ENCODE assay signal across 18 cellular contexts in the genomic region with DNA sequence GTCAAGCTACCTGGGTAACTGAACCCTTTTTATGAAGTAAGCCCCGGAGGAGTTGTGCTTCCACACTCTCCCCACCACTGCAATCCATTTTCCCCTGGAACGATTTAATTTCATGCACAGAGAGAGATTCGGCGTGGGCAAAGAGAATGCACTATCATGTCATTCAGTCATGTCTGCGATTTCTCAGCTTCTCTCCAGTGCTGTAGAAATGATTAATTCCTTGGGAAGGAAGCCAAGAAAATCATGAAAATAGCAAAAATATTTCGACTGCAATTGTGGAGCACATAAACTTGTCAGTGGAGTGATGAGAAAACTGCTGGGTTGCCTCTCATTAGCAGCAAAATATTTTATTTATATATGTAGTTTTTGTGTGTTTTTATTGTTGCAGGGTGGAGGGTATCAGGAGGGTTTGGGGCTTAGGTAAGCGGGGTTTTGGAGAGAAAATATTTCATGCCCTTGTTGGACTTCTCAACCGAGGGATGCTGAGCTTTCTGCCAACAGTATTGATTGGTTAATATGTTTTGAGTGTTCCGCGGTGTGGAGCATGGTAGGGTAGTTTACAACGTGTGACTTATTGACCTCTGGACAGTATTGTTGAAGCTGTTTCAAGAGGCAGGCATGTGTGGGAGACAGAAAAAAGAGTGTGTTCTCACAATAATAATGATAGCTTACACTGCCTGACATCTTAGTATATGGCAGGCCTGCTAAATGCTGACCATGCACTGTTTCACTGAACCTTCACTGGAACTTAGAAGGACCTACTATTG.
DNase-seq lines count a peak whose midpoint lies in the region; ATAC-seq and TF ChIP-seq lines count a peak whose summit lies in the region.
"Had no signal": no experiment of that assay in that cellular context is flagged by ENCODE, and none has a peak within 500 bp of the region (broad histone marks: within the 10 kb centered on the region; RNA-seq: fewer than 3 reads in every experiment).

No MANE protein-coding gene starts in this region.

- peaks cover 48% of the 10 kb centered on the region for H3K4me1 Mint-ChIP-seq in MCF 10A (ENCODE audit: insufficient read depth, unreplicated experiment)
- H3K4me1 Mint-ChIP-seq: CD4-positive, alpha-beta memory T cell had no signal

- POLR2A ChIA-PET in MCF 10A (lab: Yijun Ruan, JAX) = interaction anchor here (0.6 to 3.2 kb wide), 13 partner anchors 9 to 1434 kb away, joined by 3 to 9 read pairs (median 4); no protein-coding TSS in a partner anchor

- no peak overlapping the region for H3K4ac ChIP-seq in mesenchymal stem cell (ENCODE audit: low read depth in 1 of 2, low read length in 2 of 2)

- no peak for ATAC-seq in GM18873 (IDR thresholded peaks at IDR 0.05; ENCODE audit: low FRiP score, unreplicated experiment)
- ATAC-seq: activated CD4-positive, CD25-positive, alpha-beta regulatory T cell treated with anti-CD3 and anti-CD28 coated beads, Interleukin-2, amount 50 U/mL, for 24 hours had no signal

- H3K18ac ChIP-seq in mesenchymal stem cell (ENCODE audit: low read depth in 1 of 2, low read length in 2 of 2) = peak overlapping the region; percentile 2 to 57

- H3K14ac ChIP-seq in mesenchymal stem cell (ENCODE audit: low read length in 2 of 2) = peak overlapping the region in 1 of 2 experiments; percentile 45

- H3K4me3 Mint-ChIP-seq in MCF 10A (ENCODE audit: unreplicated experiment) = peak overlapping the region; percentile 22
- H3K4me3 Mint-ChIP-seq: CD4-positive, alpha-beta memory T cell; T-helper 1 cell treated with Interleukin-12 subunit alpha and Interleukin-12 subunit beta and Interleukin-4 antibody, amounts not matched to agents 30 μg/mL and 1 μg/mL, for 36 hours had no signal

- H4K20me1 ChIP-seq in mammary epithelial cell (ENCODE audit: insufficient read depth, low read length) = no peaks in the 10 kb centered on the region

- H3K9me3 ChIP-seq in mammary epithelial cell (replicated peaks; ENCODE audit: insufficient read depth, low read length) = peaks cover 8% of the 10 kb centered on the region
- peaks cover 3% of the 10 kb centered on the region for H3K9me3 ChIP-seq in mesenchymal stem cell (ENCODE audit: control insufficient read depth, low read length)
- H3K9me3 ChIP-seq in transverse colon = no peaks in the 10 kb centered on the region
- H3K9me3 ChIP-seq: ovary had no signal

- CTCF ChIA-PET in MCF 10A (lab: Yijun Ruan, JAX) = interaction anchor here (0.7 to 2.1 kb wide), 5 partner anchors 37 to 1666 kb away, joined by 3 to 6 read pairs (median 4); no protein-coding TSS in a partner anchor
- CTCF ChIA-PET in mammary epithelial cell (lab: Charles Lee; ENCODE audit: low non-redundant PET) = no interaction called here

- H3K9ac ChIP-seq in mammary epithelial cell (ENCODE audit: insufficient read depth, low read length) (no peak overlapping the region), mesenchymal stem cell (ENCODE audit: low read length) (no peak overlapping the region)

- BruUV-seq in MCF 10A (replicated peaks; lab: Mats Ljungman, UMichigan) = no TSS peak
- BruUV-seq in mammary epithelial cell (replicated peaks; lab: Mats Ljungman, UMichigan) = no TSS peak

- DNase-seq in MCF 10A (ENCODE audit: unreplicated experiment) (peak; percentile 76), mammary epithelial cell (no peak), fibroblast of pulmonary artery (ENCODE audit: low read depth) (peak; percentile 59), mesenchymal stem cell (peak; percentile 46), transverse colon (no peak), NCI-H2029 (lab: John Stamatoyannopoulos, UW) (no peak)
- no peak for DNase-seq in activated CD4-positive, alpha-beta T cell treated with anti-CD3 and anti-CD28 coated beads for 4 hours
- DNase-seq: activated gamma-delta T cell treated with Interleukin-2 at 50 U/mL for 16 hours; CD4-positive, alpha-beta memory T cell; dermis blood vessel endothelial cell; NCI-H146; NCI-H69; ovary; stimulated activated CD4-positive, alpha-beta T cell treated with anti-CD3 and anti-CD28 coated beads, Interleukin-15, amount 100 ng/mL, for 24 hours had no signal

- no peaks in the 10 kb centered on the region for H3K9me3 Mint-ChIP-seq in MCF 10A (ENCODE audit: unreplicated experiment)
- H3K9me3 Mint-ChIP-seq: CD4-positive, alpha-beta memory T cell; T-helper 1 cell treated with Interleukin-12 subunit alpha and Interleukin-12 subunit beta and Interleukin-4 antibody, amounts not matched to agents 30 μg/mL and 1 μg/mL, for 36 hours had no signal

- dilution Hi-C loops in mammary epithelial cell (cut with HindIII; ENCODE audit: low sequenced_read_pairs) = no loop called here

- no peaks in the 10 kb centered on the region for H3K79me1 ChIP-seq in mesenchymal stem cell (replicated peaks; ENCODE audit: low read length, poor library complexity, severe bottlenecking)

- H3K4me3 ChIP-seq in mammary epithelial cell (replicated peaks in 1 of 3; ENCODE audit: insufficient read depth in 1 of 3, low read depth in 2 of 3, low read length in 3 of 3) = no peak overlapping the region
- H3K4me3 ChIP-seq in fibroblast of pulmonary artery (replicated peaks; ENCODE audit: low read depth, low read length) = no peak overlapping the region
- H3K4me3 ChIP-seq in mesenchymal stem cell (ENCODE audit: insufficient read depth in 1 of 2, low read depth in 1 of 2, low read length in 2 of 2) = no peak overlapping the region
- no peak overlapping the region for H3K4me3 ChIP-seq in transverse colon
- H3K4me3 ChIP-seq: ovary had no signal

- peak overlapping the region in 1 of 2 experiments; percentile 9 for H2BK12ac ChIP-seq in mesenchymal stem cell (ENCODE audit: low read length in 2 of 2)

- in situ Hi-C loops in mammary epithelial cell (cut with MboI; ENCODE audit: low sequenced_read_pairs in 2 of 2) = no loop called here
- in situ Hi-C loops in transverse colon (cut with MboI; ENCODE audit: low pct_ligation_motif_present in 1 of 4, low pct_unique_long_range_greater_than_20kb in 1 of 4, low sequenced_read_pairs in 3 of 4) = no loop called here

- no peaks in the 10 kb centered on the region for H3K4me1 ChIP-seq in mammary epithelial cell (ENCODE audit: insufficient read depth, low read length)
- no peaks in the 10 kb centered on the region for H3K4me1 ChIP-seq in mesenchymal stem cell (ENCODE audit: control insufficient read depth, insufficient read depth, low read depth, low read length)
- peaks cover 0 to 12% (median 4%) of the 10 kb centered on the region in 4 donors for H3K4me1 ChIP-seq in transverse colon

- no peak for TF ChIP-seq EP300 in transverse colon (IDR thresholded peaks at IDR 0.05; ENCODE audit: low read depth)

- no peak overlapping the region for H4K8ac ChIP-seq in mesenchymal stem cell (ENCODE audit: low read length)

- no peak overlapping the region for H2AK5ac ChIP-seq in mesenchymal stem cell (ENCODE audit: low read length, severe bottlenecking)

- H2BK5ac ChIP-seq in mesenchymal stem cell (ENCODE audit: low read depth, low read length, poor library complexity, severe bottlenecking) = no peak overlapping the region

- H3K4me2 ChIP-seq in mammary epithelial cell (ENCODE audit: insufficient read depth, low read depth, low read length) (no peak overlapping the region), mesenchymal stem cell (ENCODE audit: low read length, poor library complexity, severe bottlenecking) (no peak overlapping the region)

- TF ChIP-seq POLR2A in transverse colon (IDR thresholded peaks at IDR 0.05) = no peak

- H3K36me3 ChIP-seq in mammary epithelial cell (ENCODE audit: insufficient read depth, low read length) (no peaks in the 10 kb centered on the region), mesenchymal stem cell (ENCODE audit: control insufficient read depth in 1 of 2, insufficient read depth in 2 of 2, low read depth in 1 of 2, low read length in 2 of 2) (no peaks in the 10 kb centered on the region), transverse colon (no peaks in the 10 kb centered on the region)
- H3K36me3 ChIP-seq: ovary had no signal

- H3K79me2 ChIP-seq in mammary epithelial cell (ENCODE audit: insufficient read depth, low read length) = no peaks in the 10 kb centered on the region

- TF ChIP-seq CTCF in MCF 10A (IDR thresholded peaks at IDR 0.05; ENCODE audit: unreplicated experiment) (no peak), mammary epithelial cell (conservative IDR thresholded peaks at IDR 0.05 in 1 of 2, IDR thresholded peaks at IDR 0.05 in 1 of 2; ENCODE audit: extremely low read depth in 1 of 2, insufficient read depth in 1 of 2, low read depth in 1 of 2, low read length in 2 of 2) (no peak), fibroblast of pulmonary artery (IDR thresholded peaks at IDR 0.05; ENCODE audit: low read length, missing control alignments) (no peak), transverse colon (IDR thresholded peaks at IDR 0.05) (no peak)

- no peak overlapping the region for H2BK120ac ChIP-seq in mesenchymal stem cell (ENCODE audit: low read depth, low read length)

- H4K91ac ChIP-seq in mesenchymal stem cell (ENCODE audit: low read length) = no peak overlapping the region

- H3K23ac ChIP-seq in mesenchymal stem cell (ENCODE audit: low read length in 2 of 2) = no peak overlapping the region

- H2BK15ac ChIP-seq in mesenchymal stem cell (ENCODE audit: low read depth, poor library complexity, severe bottlenecking) = no peak overlapping the region

- H3K27ac ChIP-seq in mammary epithelial cell (ENCODE audit: insufficient read depth, low read depth, low read length) = no peak overlapping the region
- no peak overlapping the region for H3K27ac ChIP-seq in mesenchymal stem cell (ENCODE audit: low read length, poor library complexity, severe bottlenecking)
- peak overlapping the region; percentile 22 to 64 (median 49) for H3K27ac ChIP-seq in transverse colon
- H3K27ac ChIP-seq: 22Rv1, ovary had no signal

- 30% methylated on average over 11 of the region's 11 CpGs for WGBS in mammary epithelial cell (ENCODE audit: low coverage, missing lambda C conversion rate)
- WGBS in mesenchymal stem cell = 66% methylated on average over 11 of the region's 11 CpGs
- 40 to 62% methylated on average over 8 to 11 of the region's 11 CpGs for WGBS in transverse colon (ENCODE audit: low coverage in 1 of 2), 2 donors

- H3K27me3 ChIP-seq in mammary epithelial cell (ENCODE audit: insufficient read depth, low read length) (no peaks in the 10 kb centered on the region), mesenchymal stem cell (ENCODE audit: control insufficient read depth in 1 of 2, insufficient read depth in 1 of 2, low read length in 2 of 2) (no peaks in the 10 kb centered on the region), transverse colon (no peaks in the 10 kb centered on the region)
- H3K27me3 ChIP-seq: ovary had no signal

- no peaks in the 10 kb centered on the region for H3K36me3 Mint-ChIP-seq in MCF 10A (ENCODE audit: insufficient read depth, unreplicated experiment)
- H3K36me3 Mint-ChIP-seq: CD4-positive, alpha-beta memory T cell had no signal

- no peak overlapping the region for H2AFZ ChIP-seq in mammary epithelial cell (ENCODE audit: low read depth, low read length)
- H2AFZ ChIP-seq in mesenchymal stem cell (ENCODE audit: low read depth, low read length) = no peak overlapping the region

- no peaks in the 10 kb centered on the region for H3K27me3 Mint-ChIP-seq in MCF 10A (ENCODE audit: insufficient read depth, unreplicated experiment)

- no peak overlapping the region for H3K27ac Mint-ChIP-seq in MCF 10A (ENCODE audit: low read depth, unreplicated experiment)
- H3K27ac Mint-ChIP-seq: CD4-positive, alpha-beta memory T cell; T-helper 1 cell treated with Interleukin-12 subunit alpha and Interleukin-12 subunit beta and Interleukin-4 antibody, amounts not matched to agents 30 μg/mL and 1 μg/mL, for 36 hours had no signal

- intact Hi-C loops in MCF 10A (cut with micrococcal nuclease) = loop anchor here (10.0 kb wide), 2 partner anchors 451 to 739 kb away; no protein-coding TSS in a partner anchor
- intact Hi-C loops in mammary epithelial cell (cut with micrococcal nuclease) = no loop called here
- intact Hi-C loops in transverse colon (cut with DNase I; ENCODE audit: low total_unique reads) = no loop called here

Comparison
In these comparisons a context has a peak if more than half of its experiments do, and no peak if none do; other contexts are left out.
1. DNase-seq: peak in MCF 10A (single experiment), fibroblast of pulmonary artery (single experiment) and mesenchymal stem cell (single experiment); none in mammary epithelial cell (single experiment), transverse colon (single experiment), activated CD4-positive, alpha-beta T cell treated with anti-CD3 and anti-CD28 coated beads for 4 hours (0 of 2) and NCI-H2029 (single experiment).
2. H3K27ac ChIP-seq: peak in transverse colon (4 of 4); none in mammary epithelial cell (single experiment) and mesenchymal stem cell (single experiment).